In the genomic region with DNA sequence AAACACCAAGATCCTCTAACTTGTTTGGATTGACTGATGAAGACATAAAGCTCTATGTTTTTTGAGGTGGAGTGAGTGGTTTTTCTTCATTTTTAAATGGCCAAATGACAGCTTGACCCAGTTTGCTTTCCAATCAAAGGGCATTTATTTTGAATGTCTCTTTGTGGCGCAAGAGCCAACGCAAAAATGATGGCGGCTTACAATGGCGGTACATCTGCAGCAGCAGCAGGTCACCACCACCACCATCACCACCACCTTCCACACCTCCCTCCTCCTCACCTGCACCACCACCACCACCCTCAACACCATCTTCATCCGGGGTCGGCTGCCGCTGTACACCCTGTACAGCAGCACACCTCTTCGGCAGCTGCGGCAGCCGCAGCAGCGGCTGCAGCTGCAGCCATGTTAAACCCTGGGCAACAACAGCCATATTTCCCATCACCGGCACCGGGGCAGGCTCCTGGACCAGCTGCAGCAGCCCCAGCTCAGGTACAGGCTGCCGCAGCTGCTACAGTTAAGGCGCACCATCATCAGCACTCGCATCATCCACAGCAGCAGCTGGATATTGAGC, we compare ENCODE assay signal across 8 cellular contexts. TPM values are rescaled to one million over a fixed set of nuclear protein-coding genes. Genes with fewer than 3 reads are reported as not detected.
DNase-seq lines count a peak whose midpoint lies in the region; ATAC-seq, FAIRE-seq and TF ChIP-seq lines count a peak whose summit lies in the region.

No MANE protein-coding gene starts in this region.

- no peak overlapping the region for H2AFZ ChIP-seq in astrocyte (ENCODE audit: low read depth, low read length)
- H2AFZ ChIP-seq in mesenchymal stem cell (ENCODE audit: low read depth, low read length) = no peak overlapping the region

- intact Hi-C loops in A673 (cut with micrococcal nuclease; ENCODE audit: unreplicated experiment) = loop anchor here (10.0 kb wide), 2 partner anchors 72 to 148 kb away; a partner anchor contains a TSS

- CTCF ChIA-PET in A673 (lab: Charles Lee) = no interaction called here
- CTCF ChIA-PET in HEK293 (lab: Yijun Ruan, JAX) = interaction anchor here (0.6 to 1.3 kb wide), 3 partner anchors 15 to 208 kb away, joined by 3 read pairs; no protein-coding TSS in a partner anchor

- DNase-seq in A673 (ENCODE audit: low spot score) = no peak
- DNase-seq in astrocyte (ENCODE audit: low read depth) = no peak
- no peak for DNase-seq in mesenchymal stem cell
- DNase-seq in NCI-H2227 treated with DMSO at 0.1 percent for 48 hours (lab: John Stamatoyannopoulos, UW) = no peak
- DNase-seq in stimulated activated CD4-positive, alpha-beta T cell treated with anti-CD3 and anti-CD28 coated beads, Interleukin-15, amount 100 ng/mL, for 24 hours = no peak
- no peak for DNase-seq in H54 (ENCODE audit: insufficient read length, low spot score)

- H3K27me3 ChIP-seq in A673 (replicated peaks; ENCODE audit: insufficient read depth, low read depth, low read length, poor library complexity) (no peaks in the 10 kb centered on the region), astrocyte (ENCODE audit: insufficient read depth, low read length) (no peaks in the 10 kb centered on the region), mesenchymal stem cell (ENCODE audit: control insufficient read depth in 1 of 2, insufficient read depth in 1 of 2, low read length in 2 of 2) (no peaks in the 10 kb centered on the region)

- peak overlapping the region; percentile 73 for H3K4me3 ChIP-seq in A673 (ENCODE audit: low read depth, low read length, poor library complexity, severe bottlenecking)
- H3K4me3 ChIP-seq in HEK293 (ENCODE audit: low read depth, low read length) = no peak overlapping the region; the same call in 1 of the 2 replicates
- H3K4me3 ChIP-seq in astrocyte (ENCODE audit: insufficient read depth, low read depth, low read length) = peak overlapping the region; percentile 79
- peak overlapping the region in 1 of 2 experiments; percentile 83 for H3K4me3 ChIP-seq in mesenchymal stem cell (ENCODE audit: insufficient read depth in 1 of 2, low read depth in 1 of 2, low read length in 2 of 2)

- H3K27ac ChIP-seq in A673 (ENCODE audit: low read depth, low read length, poor library complexity, severe bottlenecking) = no peak overlapping the region
- no peak overlapping the region for H3K27ac ChIP-seq in HEK293 (ENCODE audit: extremely low read depth, low read depth, low read length)
- H3K27ac ChIP-seq in astrocyte (ENCODE audit: low read depth, low read length) = no peak overlapping the region
- H3K27ac ChIP-seq in mesenchymal stem cell (ENCODE audit: low read length, poor library complexity, severe bottlenecking) = no peak overlapping the region

- no peaks in the 10 kb centered on the region for H3K9me3 Mint-ChIP-seq in astrocyte (ENCODE audit: unreplicated experiment)

- H3K27ac Mint-ChIP-seq in astrocyte (ENCODE audit: unreplicated experiment) = peak overlapping the region; percentile 19

- 99% methylated on average over 16 of the region's 16 CpGs for WGBS in mesenchymal stem cell

- H3K9me3 ChIP-seq in A673 (ENCODE audit: low read depth, low read length, poor library complexity, severe bottlenecking) (no peaks in the 10 kb centered on the region), HEK293 (ENCODE audit: control insufficient read depth, insufficient read depth, low read depth, low read length) (no peaks in the 10 kb centered on the region), astrocyte (ENCODE audit: insufficient read depth, low read depth, low read length) (no peaks in the 10 kb centered on the region), mesenchymal stem cell (ENCODE audit: control insufficient read depth, low read length) (no peaks in the 10 kb centered on the region)

- TSS peak; percentile 53 for BruUV-seq in A673 (replicated peaks; lab: Mats Ljungman, UMichigan)

- H2BK12ac ChIP-seq in mesenchymal stem cell (ENCODE audit: low read length in 2 of 2) = no peak overlapping the region

- H3K4ac ChIP-seq in mesenchymal stem cell (ENCODE audit: low read depth in 1 of 2, low read length in 2 of 2) = peak overlapping the region in 1 of 2 experiments; percentile 28

- peaks cover 10% of the 10 kb centered on the region for H3K36me3 ChIP-seq in A673 (ENCODE audit: insufficient read depth, low read length, poor library complexity, severe bottlenecking)
- H3K36me3 ChIP-seq in HEK293 (ENCODE audit: control insufficient read depth in 2 of 2, insufficient read depth in 1 of 2, low read length in 2 of 2) = peaks cover 0 to 10% of the 10 kb centered on the region in 2 experiments; a peak in 1 of 3 replicates
- no peaks in the 10 kb centered on the region for H3K36me3 ChIP-seq in astrocyte (ENCODE audit: insufficient read depth, low read length)
- peaks cover 7% of the 10 kb centered on the region in 2 experiments for H3K36me3 ChIP-seq in mesenchymal stem cell (ENCODE audit: control insufficient read depth in 1 of 2, insufficient read depth in 2 of 2, low read depth in 1 of 2, low read length in 2 of 2)

- no peak overlapping the region for H2AK5ac ChIP-seq in mesenchymal stem cell (ENCODE audit: low read length, severe bottlenecking)

- FAIRE-seq in astrocyte (lab: Jason Lieb, UNC) (no peak), H54 (lab: Jason Lieb, UNC) (no peak)

- H3K4me3 Mint-ChIP-seq in astrocyte (ENCODE audit: unreplicated experiment) = peak overlapping the region; percentile 90

- H3K4me1 ChIP-seq in A673 (ENCODE audit: insufficient read depth, low read length, poor library complexity, severe bottlenecking) (peaks cover 32% of the 10 kb centered on the region), HEK293 (ENCODE audit: control insufficient read depth, insufficient read depth, low read length) (peaks cover 16% of the 10 kb centered on the region; the same call in 1 of the 2 replicates), astrocyte (ENCODE audit: insufficient read depth, low read length) (peaks cover 28% of the 10 kb centered on the region), mesenchymal stem cell (ENCODE audit: control insufficient read depth, insufficient read depth, low read depth, low read length) (peaks cover 7% of the 10 kb centered on the region)

- no peak overlapping the region for H2BK120ac ChIP-seq in mesenchymal stem cell (ENCODE audit: low read depth, low read length)

- H3K14ac ChIP-seq in mesenchymal stem cell (ENCODE audit: low read length in 2 of 2) = no peak overlapping the region

- no peak for ATAC-seq in GM21423 (IDR thresholded peaks at IDR 0.05; ENCODE audit: unreplicated experiment)

- H2BK5ac ChIP-seq in mesenchymal stem cell (ENCODE audit: low read depth, low read length, poor library complexity, severe bottlenecking) = no peak overlapping the region

- peak overlapping the region; percentile 88 for H3K9ac ChIP-seq in astrocyte (ENCODE audit: low read length)
- peak overlapping the region; percentile 90 for H3K9ac ChIP-seq in mesenchymal stem cell (ENCODE audit: low read length)

- H4K91ac ChIP-seq in mesenchymal stem cell (ENCODE audit: low read length) = no peak overlapping the region

- no peak overlapping the region for H3K23ac ChIP-seq in mesenchymal stem cell (ENCODE audit: low read length in 2 of 2)

- H3K4me2 ChIP-seq in astrocyte (ENCODE audit: low read length) (peak overlapping the region; percentile 92), mesenchymal stem cell (ENCODE audit: low read length, poor library complexity, severe bottlenecking) (peak overlapping the region; percentile 51)

- H3K36me3 Mint-ChIP-seq in astrocyte (ENCODE audit: low read depth, unreplicated experiment) = no peaks in the 10 kb centered on the region

- peaks cover 3% of the 10 kb centered on the region for H3K79me1 ChIP-seq in mesenchymal stem cell (replicated peaks; ENCODE audit: low read length, poor library complexity, severe bottlenecking)

- peaks cover 60% of the 10 kb centered on the region for H3K79me2 ChIP-seq in astrocyte (ENCODE audit: insufficient read depth, low read length)

- H2BK15ac ChIP-seq in mesenchymal stem cell (ENCODE audit: low read depth, poor library complexity, severe bottlenecking) = peak overlapping the region; percentile 2

- no peak overlapping the region for H3K18ac ChIP-seq in mesenchymal stem cell (ENCODE audit: low read depth in 1 of 2, low read length in 2 of 2)

- no peak for TF ChIP-seq POLR2A in H54 (IDR thresholded peaks at IDR 0.05; ENCODE audit: low read depth, low read length)

- peaks cover 26% of the 10 kb centered on the region for H3K4me1 Mint-ChIP-seq in astrocyte (ENCODE audit: low read depth, unreplicated experiment)

- H4K8ac ChIP-seq in mesenchymal stem cell (ENCODE audit: low read length) = no peak overlapping the region

- H3K27me3 Mint-ChIP-seq in astrocyte (ENCODE audit: low read depth, unreplicated experiment) = no peaks in the 10 kb centered on the region

- POLR2A ChIA-PET in A673 (lab: Charles Lee; ENCODE audit: low non-redundant PET) (no interaction called here), HEK293 (lab: Yijun Ruan, JAX) (interaction anchor here (0.5 to 1.5 kb wide), 3 partner anchors 11 to 293 kb away, joined by 3 to 5 read pairs (median 3); a partner anchor contains a TSS)

- TF ChIP-seq CTCF in A673 (conservative IDR thresholded peaks at IDR 0.05; ENCODE audit: low read depth, low read length) (no peak), HEK293 (tag by site-specific recombination; IDR thresholded peaks at IDR 0.05) (no peak), astrocyte (IDR thresholded peaks at IDR 0.05; ENCODE audit: insufficient read depth, low read depth, low read length) (no peak)

- H4K20me1 ChIP-seq in astrocyte (ENCODE audit: insufficient read depth, low read length) = peaks cover 54% of the 10 kb centered on the region

TF ChIP-seq in HEK293, 187 proteins besides CTCF, POLR2A, EP300 and RAD21:
- TF ChIP-seq ZNF555 (tag by site-specific recombination; conservative IDR thresholded peaks at IDR 0.05) (no peak), HOXD13 (CRISPR knock-in tag; IDR thresholded peaks at IDR 0.05; ENCODE audit: borderline replicate concordance) (no peak), YY2 (tag by site-specific recombination; IDR thresholded peaks at IDR 0.05) (peak; percentile 30; the same call in 1 of the 2 replicates), ZNF211 (tag by site-specific recombination; IDR thresholded peaks at IDR 0.05; ENCODE audit: low read depth) (no peak), ZNF600 (tag by site-specific recombination; IDR thresholded peaks at IDR 0.05) (no peak)
- TF ChIP-seq, protein P1, sequence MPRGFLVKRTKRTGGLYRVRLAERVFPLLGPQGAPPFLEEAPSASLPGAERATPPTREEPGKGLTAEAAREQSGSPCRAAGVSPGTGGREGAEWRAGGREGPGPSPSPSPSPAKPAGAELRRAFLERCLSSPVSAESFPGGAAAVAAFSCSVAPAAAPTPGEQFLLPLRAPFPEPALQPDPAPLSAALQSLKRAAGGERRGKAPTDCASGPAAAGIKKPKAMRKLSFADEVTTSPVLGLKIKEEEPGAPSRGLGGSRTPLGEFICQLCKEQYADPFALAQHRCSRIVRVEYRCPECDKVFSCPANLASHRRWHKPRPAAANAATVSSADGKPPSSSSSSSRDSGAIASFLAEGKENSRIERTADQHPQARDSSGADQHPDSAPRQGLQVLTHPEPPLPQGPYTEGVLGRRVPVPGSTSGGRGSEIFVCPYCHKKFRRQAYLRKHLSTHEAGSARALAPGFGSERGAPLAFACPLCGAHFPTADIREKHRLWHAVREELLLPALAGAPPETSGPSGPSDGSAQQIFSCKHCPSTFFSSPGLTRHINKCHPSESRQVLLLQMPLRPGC (tag by site-specific recombination; IDR thresholded peaks at IDR 0.05) = no peak

RNA-seq across cellular contexts. Expression of a gene that starts 0.3 kb away (rescaled TPM):
- total RNA-seq in A673 (2021) (23.6 and 23.8 TPM in 2 replicates), astrocyte (27.9 and 30.6 TPM in 2 replicates)
- polyA plus RNA-seq in mesenchymal stem cell (2013, experiment 1 of 2) = 11.4 TPM
- polyA plus RNA-seq in mesenchymal stem cell (2013, experiment 2 of 2) = 12.1 TPM
